In genomic region chr1:57218487-57219079, GRCh38 we compare ENCODE assay signal across 35 cellular contexts.
DNase-seq lines count a peak whose midpoint lies in the region; ATAC-seq, FAIRE-seq and TF ChIP-seq lines count a peak whose summit lies in the region.
"Had no signal": no experiment of that assay in that cellular context is flagged by ENCODE, and none has a peak within 500 bp of the region (broad histone marks: within the 10 kb centered on the region; RNA-seq: fewer than 3 reads in every experiment).

No MANE protein-coding gene starts in this region.

- TF ChIP-seq RAD21 in IMR-90 (IDR thresholded peaks at IDR 0.05; ENCODE audit: low read length): no peak

- DNase-seq in BE2C (peak; percentile 4), IMR-90 (peak; percentile 12), astrocyte (ENCODE audit: low read depth) (peak; percentile 32), iPS-NIHi7 (ENCODE audit: extremely low spot score) (peak; percentile 25), NCI-H510A treated with DMSO at 0.1 percent for 48 hours (lab: John Stamatoyannopoulos, UW) (no peak)
- no peak for DNase-seq in activated CD8-positive, alpha-beta memory T cell treated with anti-CD3 and anti-CD28 coated beads, Interleukin-2, amount 50 U/mL, for 48 hours
- DNase-seq in CD8-positive, alpha-beta memory T cell: no peak
- DNase-seq: activated CD8-positive, alpha-beta memory T cell treated with anti-CD3 and anti-CD28 coated beads, Interleukin-2, amount 10 ng/mL, durations not matched to agents 7 days and 5 days; activated gamma-delta T cell treated with Interleukin-2 at 50 U/mL for 16 hours; activated T-cell treated with anti-CD3 and anti-CD28 coated beads, Interleukin-2, amount 50 U/mL, for 48 hours; AML-193; CD4-positive, alpha-beta T cell; EL; Karpas-422; left colon; naive thymus-derived CD4-positive, alpha-beta T cell; NCI-H1930; NCI-H2171 treated with DMSO at 0.1 percent for 48 hours; NCI-H526; nucleus accumbens; SHP77 treated with DMSO at 0.1 percent for 48 hours; sigmoid colon; stimulated activated CD4-positive, alpha-beta T cell treated with anti-CD3 and anti-CD28 coated beads, Interleukin-4, amount 100 ng/mL, for 24 hours; SW 1271 had no signal

- H3K4me1 ChIP-seq in BE2C: no peaks in the 10 kb centered on the region
- H3K4me1 ChIP-seq in IMR-90 (ENCODE audit: control insufficient read depth, insufficient read depth, low read length): peaks cover 1% of the 10 kb centered on the region; the same call in 1 of the 2 replicates
- H3K4me1 ChIP-seq in astrocyte (ENCODE audit: insufficient read depth, low read length): no peaks in the 10 kb centered on the region
- no peaks in the 10 kb centered on the region for H3K4me1 ChIP-seq in CD8-positive, alpha-beta memory T cell (ENCODE audit: insufficient read depth, low read length)
- H3K4me1 ChIP-seq: ascending aorta had no signal

- BruUV-seq in IMR-90 (replicated peaks; lab: Mats Ljungman, UMichigan): no TSS peak

- H2BK5ac ChIP-seq in IMR-90 (ENCODE audit: low read depth, low read length, poor library complexity, severe bottlenecking): no peak overlapping the region

- H3K79me2 ChIP-seq in astrocyte (ENCODE audit: insufficient read depth, low read length): no peaks in the 10 kb centered on the region

- H2AK9ac ChIP-seq in IMR-90 (replicated peaks; ENCODE audit: low read depth, low read length, poor library complexity): no peak overlapping the region

- H3K9me3 ChIP-seq in BE2C (no peaks in the 10 kb centered on the region), IMR-90 (ENCODE audit: control insufficient read depth, insufficient read depth, low read length) (no peaks in the 10 kb centered on the region), astrocyte (ENCODE audit: insufficient read depth, low read depth, low read length) (no peaks in the 10 kb centered on the region)
- no peaks in the 10 kb centered on the region for H3K9me3 ChIP-seq in CD8-positive, alpha-beta memory T cell (ENCODE audit: low read length)
- H3K9me3 ChIP-seq: ascending aorta, sigmoid colon, tibial nerve had no signal

- ATAC-seq in IMR-90 (ENCODE audit: low read depth): peak; percentile 90
- ATAC-seq in GM18498 (IDR thresholded peaks at IDR 0.05; ENCODE audit: unreplicated experiment): no peak
- ATAC-seq: activated CD8-positive, alpha-beta memory T cell treated with anti-CD3 and anti-CD28 coated beads, Interleukin-2, amount 10 ng/mL, durations not matched to agents 7 days and 5 days; GM12878; left colon; naive thymus-derived CD4-positive, alpha-beta T cell; Panc1 had no signal

- CTCF ChIA-PET in IMR-90 (lab: Yijun Ruan, JAX): interaction anchor here (0.6 kb wide), 1 partner anchor 250 kb away, joined by 3 read pairs; no protein-coding TSS in a partner anchor
- CTCF ChIA-PET in CD8-positive, alpha-beta memory T cell (lab: Charles Lee): no interaction called here

- no peak overlapping the region; the same call in 2 of the 3 replicates for H2BK15ac ChIP-seq in IMR-90 (ENCODE audit: low read depth, low read length)

- no peaks in the 10 kb centered on the region for H3K27me3 Mint-ChIP-seq in astrocyte (ENCODE audit: low read depth, unreplicated experiment)
- H3K27me3 Mint-ChIP-seq in CD8-positive, alpha-beta memory T cell: peaks cover 0 to 1% of the 10 kb centered on the region in 2 donors
- H3K27me3 Mint-ChIP-seq: activated CD8-positive, alpha-beta memory T cell treated with anti-CD3 and anti-CD28 coated beads, Interleukin-2, amount 10 ng/mL, durations not matched to agents 7 days and 5 days; CD4-positive, alpha-beta T cell; central memory CD8-positive, alpha-beta T cell; dendritic cell treated with granulocyte-macrophage colony-stimulating factor and Interleukin-4, amounts not matched to agents 40 ng/mL and 50 ng/mL, for 4 days; naive thymus-derived CD4-positive, alpha-beta T cell; progenitor cell of endocrine pancreas had no signal

- no peak overlapping the region for H3K4me3 Mint-ChIP-seq in astrocyte (ENCODE audit: unreplicated experiment)
- no peak overlapping the region for H3K4me3 Mint-ChIP-seq in CD8-positive, alpha-beta memory T cell
- H3K4me3 Mint-ChIP-seq: activated CD8-positive, alpha-beta memory T cell treated with anti-CD3 and anti-CD28 coated beads, Interleukin-2, amount 10 ng/mL, durations not matched to agents 7 days and 5 days; CD4-positive, alpha-beta T cell; central memory CD8-positive, alpha-beta T cell; dendritic cell treated with granulocyte-macrophage colony-stimulating factor and Interleukin-4, amounts not matched to agents 40 ng/mL and 50 ng/mL, for 4 days; naive thymus-derived CD4-positive, alpha-beta T cell had no signal

- no peak overlapping the region for H2BK120ac ChIP-seq in IMR-90 (ENCODE audit: low read depth, low read length)

- no peak for TF ChIP-seq CTCF in BE2C (IDR thresholded peaks at IDR 0.05; ENCODE audit: low read depth, low read length)
- no peak for TF ChIP-seq CTCF in IMR-90 (conservative IDR thresholded peaks at IDR 0.05; ENCODE audit: low read depth, low read length)
- no peak for TF ChIP-seq CTCF in astrocyte (IDR thresholded peaks at IDR 0.05; ENCODE audit: insufficient read depth, low read depth, low read length)

- no CpG with 5 or more reads among the region's 6 CpGs for WGBS in IMR-90 (ENCODE audit: extremely low coverage in 2 of 2, insufficient read length in 1 of 2), 2 experiments

- no peak for FAIRE-seq in astrocyte (lab: Jason Lieb, UNC)
- FAIRE-seq: endometrium, frontal cortex, GM12878, H54 had no signal

- no peak overlapping the region for H3K27ac ChIP-seq in IMR-90 (ENCODE audit: insufficient read depth, low read length)
- H3K27ac ChIP-seq in astrocyte (ENCODE audit: low read depth, low read length): no peak overlapping the region
- H3K27ac ChIP-seq in CD8-positive, alpha-beta memory T cell (ENCODE audit: low read depth, low read length): no peak overlapping the region
- H3K27ac ChIP-seq: ascending aorta, sigmoid colon, tibial nerve had no signal

- intact Hi-C loops in IMR-90 (cut with micrococcal nuclease): no loop called here

- no peak overlapping the region for H2BK20ac ChIP-seq in IMR-90 (ENCODE audit: low read depth, low read length)

- dilution Hi-C loops in IMR-90 (cut with HindIII; ENCODE audit: low sequenced_read_pairs, unreplicated experiment): no loop called here

- H4K20me1 ChIP-seq in IMR-90 (ENCODE audit: insufficient read depth, low read length): no peaks in the 10 kb centered on the region
- no peaks in the 10 kb centered on the region for H4K20me1 ChIP-seq in astrocyte (ENCODE audit: insufficient read depth, low read length)

- no peaks in the 10 kb centered on the region for H3K79me1 ChIP-seq in IMR-90 (ENCODE audit: low read depth in 1 of 2, low read length in 2 of 2)

- H3K4me2 ChIP-seq in IMR-90 (ENCODE audit: low read depth, low read length) (no peak overlapping the region), astrocyte (ENCODE audit: low read length) (no peak overlapping the region)

- no peaks in the 10 kb centered on the region for H3K9me1 ChIP-seq in IMR-90 (ENCODE audit: insufficient read depth, low read length)

- peaks cover 5% of the 10 kb centered on the region for H3K9me3 Mint-ChIP-seq in astrocyte (ENCODE audit: unreplicated experiment)
- H3K9me3 Mint-ChIP-seq in CD8-positive, alpha-beta memory T cell: peaks cover 0 to 9% (median 3%) of the 10 kb centered on the region in 5 donors
- H3K9me3 Mint-ChIP-seq: CD4-positive, alpha-beta T cell; central memory CD8-positive, alpha-beta T cell; dendritic cell treated with granulocyte-macrophage colony-stimulating factor and Interleukin-4, amounts not matched to agents 40 ng/mL and 50 ng/mL, for 4 days had no signal

- TF ChIP-seq POLR2A in IMR-90 (IDR thresholded peaks at IDR 0.05; ENCODE audit: low read depth, low read length): no peak

- H3K18ac ChIP-seq in IMR-90 (ENCODE audit: low read depth, low read length): no peak overlapping the region

- H3K4me3 ChIP-seq in BE2C (ENCODE audit: low read depth, low read length) (no peak overlapping the region), IMR-90 (ENCODE audit: insufficient read depth, low read depth, low read length) (no peak overlapping the region), astrocyte (ENCODE audit: insufficient read depth, low read depth, low read length) (no peak overlapping the region)
- no peak overlapping the region for H3K4me3 ChIP-seq in CD8-positive, alpha-beta memory T cell (ENCODE audit: low read length)
- H3K4me3 ChIP-seq: ascending aorta, GM12878, sigmoid colon, tibial nerve had no signal

- no peak overlapping the region for H3K27ac Mint-ChIP-seq in astrocyte (ENCODE audit: unreplicated experiment)
- no peak overlapping the region for H3K27ac Mint-ChIP-seq in CD8-positive, alpha-beta memory T cell
- H3K27ac Mint-ChIP-seq: activated CD8-positive, alpha-beta memory T cell treated with anti-CD3 and anti-CD28 coated beads, Interleukin-2, amount 10 ng/mL, durations not matched to agents 7 days and 5 days; CD4-positive, alpha-beta T cell; dendritic cell treated with granulocyte-macrophage colony-stimulating factor and Interleukin-4, amounts not matched to agents 40 ng/mL and 50 ng/mL, for 4 days; naive thymus-derived CD4-positive, alpha-beta T cell; progenitor cell of endocrine pancreas had no signal

- no peaks in the 10 kb centered on the region for H3K36me3 ChIP-seq in BE2C
- no peaks in the 10 kb centered on the region for H3K36me3 ChIP-seq in IMR-90 (ENCODE audit: control insufficient read depth, insufficient read depth, low read length)
- no peaks in the 10 kb centered on the region for H3K36me3 ChIP-seq in astrocyte (ENCODE audit: insufficient read depth, low read length)
- no peaks in the 10 kb centered on the region for H3K36me3 ChIP-seq in CD8-positive, alpha-beta memory T cell (ENCODE audit: insufficient read depth, low read length)
- H3K36me3 ChIP-seq: ascending aorta, sigmoid colon, tibial nerve had no signal

- H3K4me1 Mint-ChIP-seq in astrocyte (ENCODE audit: low read depth, unreplicated experiment): peaks cover 12% of the 10 kb centered on the region
- H3K4me1 Mint-ChIP-seq in CD8-positive, alpha-beta memory T cell: no peaks in the 10 kb centered on the region
- H3K4me1 Mint-ChIP-seq: activated CD8-positive, alpha-beta memory T cell treated with anti-CD3 and anti-CD28 coated beads, Interleukin-2, amount 10 ng/mL, durations not matched to agents 7 days and 5 days; central memory CD8-positive, alpha-beta T cell; naive thymus-derived CD4-positive, alpha-beta T cell had no signal

- H3K14ac ChIP-seq in IMR-90 (replicated peaks; ENCODE audit: low read depth, low read length): no peak overlapping the region

- H4K8ac ChIP-seq in IMR-90 (ENCODE audit: low read depth in 2 of 2, low read length in 2 of 2): no peak overlapping the region

- H4K91ac ChIP-seq in IMR-90 (ENCODE audit: insufficient read depth, low read depth, low read length): no peak overlapping the region

- no peak overlapping the region for H2AK5ac ChIP-seq in IMR-90 (ENCODE audit: low read depth, low read length)

- POLR2A ChIA-PET in IMR-90 (lab: Charles Lee; ENCODE audit: unreplicated experiment): no interaction called here
- POLR2A ChIA-PET in CD8-positive, alpha-beta memory T cell (lab: Charles Lee): no interaction called here

- in situ Hi-C loops in IMR-90 (cut with MboI; ENCODE audit: low sequenced_read_pairs): no loop called here

- no peak overlapping the region for H3K56ac ChIP-seq in IMR-90 (ENCODE audit: extremely low read depth, insufficient read depth, low read length)

- H3K4ac ChIP-seq in IMR-90 (ENCODE audit: low read depth, low read length): no peak overlapping the region

- H3K9ac ChIP-seq in IMR-90 (ENCODE audit: low read depth, low read length) (no peak overlapping the region), astrocyte (ENCODE audit: low read length) (no peak overlapping the region)

- no peak overlapping the region for H4K5ac ChIP-seq in IMR-90 (ENCODE audit: low read depth, low read length)

- no peaks in the 10 kb centered on the region for H3K27me3 ChIP-seq in BE2C
- no peaks in the 10 kb centered on the region for H3K27me3 ChIP-seq in IMR-90 (ENCODE audit: control insufficient read depth, insufficient read depth, low read length)
- H3K27me3 ChIP-seq in astrocyte (ENCODE audit: insufficient read depth, low read length): no peaks in the 10 kb centered on the region
- no peaks in the 10 kb centered on the region for H3K27me3 ChIP-seq in CD8-positive, alpha-beta memory T cell (ENCODE audit: insufficient read depth, low read length, poor library complexity, severe bottlenecking)
- H3K27me3 ChIP-seq: ascending aorta, sigmoid colon, tibial nerve had no signal

- no peak overlapping the region for H3K23ac ChIP-seq in IMR-90 (ENCODE audit: low read depth, low read length)

- H2AFZ ChIP-seq in IMR-90 (replicated peaks; ENCODE audit: low read length, poor library complexity): no peak overlapping the region
- no peak overlapping the region for H2AFZ ChIP-seq in astrocyte (ENCODE audit: low read depth, low read length)

- H3K36me3 Mint-ChIP-seq in astrocyte (ENCODE audit: low read depth, unreplicated experiment): no peaks in the 10 kb centered on the region
- peaks cover 0 to 5% (median 0%) of the 10 kb centered on the region in 3 donors for H3K36me3 Mint-ChIP-seq in CD8-positive, alpha-beta memory T cell
- H3K36me3 Mint-ChIP-seq: activated CD8-positive, alpha-beta memory T cell treated with anti-CD3 and anti-CD28 coated beads, Interleukin-2, amount 10 ng/mL, durations not matched to agents 7 days and 5 days; naive thymus-derived CD4-positive, alpha-beta T cell had no signal

Comparison
In these comparisons a context has a peak if more than half of its experiments do, and no peak if none do; other contexts are left out.
1. DNase-seq: peak in BE2C (single experiment), IMR-90 (single experiment), astrocyte (single experiment) and iPS-NIHi7 (single experiment); none in activated CD8-positive, alpha-beta memory T cell treated with anti-CD3 and anti-CD28 coated beads, Interleukin-2, amount 50 U/mL, for 48 hours (single experiment), NCI-H510A treated with DMSO at 0.1 percent for 48 hours (single experiment) and CD8-positive, alpha-beta memory T cell (0 of 5).